9 cellular contexts compared by ENCODE assay signal in genomic region chr2:215711484-215712034, GRCh38.
A peak's percentile ranks its signal among the peaks of the same experiment; 100 is the strongest.
DNase-seq lines count a peak whose midpoint lies in the region; ATAC-seq, FAIRE-seq and TF ChIP-seq lines count a peak whose summit lies in the region.
"Had no signal": no experiment of that assay in that cellular context is flagged by ENCODE, and none has a peak within 500 bp of the region (broad histone marks: within the 10 kb centered on the region; RNA-seq: fewer than 3 reads in every experiment).

No MANE protein-coding gene starts in this region.

- FAIRE-seq in RCC 7860 (lab: Jason Lieb, UNC), result peak; percentile 96

- TF ChIP-seq CTCF in AG10803 (conservative IDR thresholded peaks at IDR 0.05; ENCODE audit: low read length), result no peak
- no peak for TF ChIP-seq CTCF in foreskin fibroblast (IDR thresholded peaks at IDR 0.05; ENCODE audit: low read depth, low read length)
- TF ChIP-seq CTCF in nephron (IDR thresholded peaks at IDR 0.05; ENCODE audit: unreplicated experiment in 3 of 3), result no peak

- H3K4me3 Mint-ChIP-seq in nephron, result no peak overlapping the region
- no peak overlapping the region for H3K4me3 Mint-ChIP-seq in T-helper 2 cell treated with Interferon-gamma antibody and Interleukin-4, amounts not matched to agents 5 μg/mL and 100 μg/mL, for 36 hours

- peak; percentile 83 for DNase-seq in AG10803 (ENCODE audit: low read depth)
- DNase-seq in RCC 7860 (ENCODE audit: low spot score), result peak; percentile 94
- peak; percentile 68 to 82 for DNase-seq in foreskin fibroblast
- no peak for DNase-seq in activated CD4-positive, alpha-beta T cell treated with anti-CD3 and anti-CD28 coated beads, Interleukin-2, amount 50 U/mL, for 48 hours
- DNase-seq in T-helper 2 cell treated with Interferon-gamma antibody and Interleukin-4, amounts not matched to agents 5 μg/mL and 100 μg/mL, for 36 hours (ENCODE audit: low spot score), result no peak
- DNase-seq: activated CD8-positive, alpha-beta memory T cell treated with anti-CD3 and anti-CD28 coated beads, Interleukin-2, amount 50 U/mL, for 48 hours had no signal

- H3K4me1 Mint-ChIP-seq in nephron, result peaks cover 32% of the 10 kb centered on the region
- H3K4me1 Mint-ChIP-seq in T-helper 2 cell treated with Interferon-gamma antibody and Interleukin-4, amounts not matched to agents 5 μg/mL and 100 μg/mL, for 36 hours (ENCODE audit: low read depth), result no peaks in the 10 kb centered on the region

- no peaks in the 10 kb centered on the region for H3K36me3 Mint-ChIP-seq in nephron (ENCODE audit: low read depth)
- H3K36me3 Mint-ChIP-seq in T-helper 2 cell treated with Interferon-gamma antibody and Interleukin-4, amounts not matched to agents 5 μg/mL and 100 μg/mL, for 36 hours (ENCODE audit: low read depth), result no peaks in the 10 kb centered on the region

- ATAC-seq in GM18511 (IDR thresholded peaks at IDR 0.05; ENCODE audit: unreplicated experiment), result no peak
- ATAC-seq in GM21367 (IDR thresholded peaks at IDR 0.05; ENCODE audit: unreplicated experiment), result no peak

- H3K4me3 ChIP-seq in AG10803 (ENCODE audit: low read length) (no peak overlapping the region), foreskin fibroblast (ENCODE audit: low read depth in 1 of 2, low read length in 2 of 2) (no peak overlapping the region)

- H3K9me3 Mint-ChIP-seq in nephron, result no peaks in the 10 kb centered on the region
- H3K9me3 Mint-ChIP-seq in T-helper 2 cell treated with Interferon-gamma antibody and Interleukin-4, amounts not matched to agents 5 μg/mL and 100 μg/mL, for 36 hours, result no peaks in the 10 kb centered on the region

- H3K27ac Mint-ChIP-seq in nephron, result peak overlapping the region; percentile 78 to 90 (median 90)
- no peak overlapping the region for H3K27ac Mint-ChIP-seq in T-helper 2 cell treated with Interferon-gamma antibody and Interleukin-4, amounts not matched to agents 5 μg/mL and 100 μg/mL, for 36 hours

- no peaks in the 10 kb centered on the region for H3K27me3 Mint-ChIP-seq in nephron (ENCODE audit: low read depth)
- no peaks in the 10 kb centered on the region for H3K27me3 Mint-ChIP-seq in T-helper 2 cell treated with Interferon-gamma antibody and Interleukin-4, amounts not matched to agents 5 μg/mL and 100 μg/mL, for 36 hours (ENCODE audit: low read depth)

Comparison
In these comparisons a context has a peak if more than half of its experiments do, and no peak if none do; other contexts are left out.
1. DNase-seq: peak in AG10803 (single experiment), RCC 7860 (single experiment) and foreskin fibroblast (2 of 2); none in activated CD4-positive, alpha-beta T cell treated with anti-CD3 and anti-CD28 coated beads, Interleukin-2, amount 50 U/mL, for 48 hours (0 of 2) and T-helper 2 cell treated with Interferon-gamma antibody and Interleukin-4, amounts not matched to agents 5 μg/mL and 100 μg/mL, for 36 hours (single experiment).